18 cellular contexts compared by ENCODE assay signal in genomic region chr5:163659568-163659902, GRCh38.
"Had no signal": no experiment of that assay in that cellular context is flagged by ENCODE, and none has a peak within 500 bp of the region (broad histone marks: within the 10 kb centered on the region; RNA-seq: fewer than 3 reads in every experiment).

No MANE protein-coding gene starts in this region.

- H3K27me3 ChIP-seq: foreskin keratinocyte, hepatocyte, spleen had no signal

- H3K4me3 ChIP-seq: coronary artery, hepatocyte, spleen had no signal

- H3K27ac ChIP-seq: coronary artery, foreskin keratinocyte, hepatocyte, spleen had no signal

- H3K36me3 ChIP-seq: spleen had no signal

- H3K9me3 ChIP-seq: spleen had no signal

- H3K4me2 ChIP-seq: hepatocyte had no signal

- DNase-seq: effector CD4-positive, alpha-beta T cell; endodermal cell; erythroblast; head of caudate nucleus; left colon; left ventricle myocardium superior; naive thymus-derived CD4-positive, alpha-beta T cell; nephron progenitor cell; spleen; stimulated activated CD4-positive, alpha-beta T cell treated with anti-CD3 and anti-CD28 coated beads, Interleukin-2, amount 100 ng/mL, for 24 hours; stimulated activated CD4-positive, alpha-beta T cell treated with anti-CD3 and anti-CD28 coated beads, Interleukin-4, amount 100 ng/mL, for 4 hours; stimulated activated naive B cell treated with anti-CD40 and anti-IgM and Interleukin-4, amounts not matched to agents 10 μg/mL and 1 μg/mL and 100 μg/mL, for 72 hours; stimulated activated naive CD8-positive, alpha-beta T cell treated with anti-CD3 and anti-CD28 coated beads, Interleukin-15, amount 100 ng/mL, for 72 hours; trophoblast cell had no signal

- FAIRE-seq: endothelial cell of umbilical vein had no signal

- H3K4me1 ChIP-seq: foreskin keratinocyte, spleen had no signal
